Comparison of ENCODE assay signal across 2 cellular contexts in genomic region chr1:20282544-20282943, GRCh38.
TF ChIP-seq lines count a peak whose summit lies in the region.

No MANE protein-coding gene starts in this region.

TF ChIP-seq in SK-N-SH, 30 proteins besides CTCF, POLR2A, EP300 and RAD21 (continued from another document):
- no peak for TF ChIP-seq MXI1 (IDR thresholded peaks at IDR 0.05; ENCODE audit: low read depth, low read length)

TF ChIP-seq in SK-N-SH treated with all-trans-retinoic acid at 6 μM for 48 hours, 23 proteins besides CTCF, POLR2A, EP300 and RAD21 (continued from another document):
- no peak for TF ChIP-seq TSHZ2 (CRISPR knock-in tag; IDR thresholded peaks at IDR 0.05)
- no peak for TF ChIP-seq CREB5 (CRISPR knock-in tag; IDR thresholded peaks at IDR 0.05; ENCODE audit: low read depth)
- no peak for TF ChIP-seq CSRNP3 (CRISPR knock-in tag; IDR thresholded peaks at IDR 0.05)
- TF ChIP-seq PPARA (CRISPR knock-in tag; IDR thresholded peaks at IDR 0.05; ENCODE audit: borderline replicate concordance), result no peak
- TF ChIP-seq TCF4 (CRISPR knock-in tag; IDR thresholded peaks at IDR 0.05; ENCODE audit: borderline replicate concordance), result no peak
